8 cellular contexts compared by ENCODE assay signal in genomic region chr3:23916152-23916885, GRCh38. TPM values are rescaled to one million over a fixed set of nuclear protein-coding genes. Genes with fewer than 3 reads are reported as not detected.
DNase-seq lines count a peak whose midpoint lies in the region; ATAC-seq, FAIRE-seq and TF ChIP-seq lines count a peak whose summit lies in the region.

No MANE protein-coding gene starts in this region.

- H3K36me3 ChIP-seq in CD4-positive, CD25-positive, alpha-beta regulatory T cell (ENCODE audit: control insufficient read depth, insufficient read depth, low read length): peaks cover 28% of the 10 kb centered on the region
- peaks cover 0 to 31% of the 10 kb centered on the region in 2 donors for H3K36me3 ChIP-seq in ascending aorta
- peaks cover 7 to 17% of the 10 kb centered on the region in 2 donors for H3K36me3 ChIP-seq in kidney (ENCODE audit: control insufficient read depth in 1 of 2, insufficient read depth in 2 of 2, low read length in 2 of 2)
- peaks cover 8 to 15% of the 10 kb centered on the region in 2 donors for H3K36me3 ChIP-seq in stomach smooth muscle (ENCODE audit: control insufficient read depth in 2 of 2, insufficient read depth in 2 of 2, low read length in 2 of 2)

- peak in 1 of 3 donors; percentile 9 for DNase-seq in CD4-positive, CD25-positive, alpha-beta regulatory T cell
- DNase-seq in ascending aorta (ENCODE audit: low spot score in 2 of 2) (no peak), kidney (no peak), NCI-H128 (lab: John Stamatoyannopoulos, UW; ENCODE audit: unreplicated experiment) (no peak), NCI-H1436 treated with DMSO at 0.1 percent for 48 hours (lab: John Stamatoyannopoulos, UW) (no peak)

- peak; percentile 24 to 40 for ATAC-seq in CD4-positive, CD25-positive, alpha-beta regulatory T cell (ENCODE audit: low read depth in 2 of 2)
- ATAC-seq in GM19455 (IDR thresholded peaks at IDR 0.05; ENCODE audit: unreplicated experiment) (peak; percentile 54), HG03442 (IDR thresholded peaks at IDR 0.05; ENCODE audit: unreplicated experiment) (peak; percentile 41)

- H3K4me3 ChIP-seq in CD4-positive, CD25-positive, alpha-beta regulatory T cell (ENCODE audit: low read depth, low read length): peak overlapping the region; percentile 73
- peak overlapping the region; percentile 96 to 98 for H3K4me3 ChIP-seq in ascending aorta
- peak overlapping the region; percentile 84 to 97 for H3K4me3 ChIP-seq in kidney (ENCODE audit: low read length in 2 of 2)
- peak overlapping the region; percentile 95 to 98 for H3K4me3 ChIP-seq in stomach smooth muscle (ENCODE audit: low read length in 2 of 2)

- peaks cover 41% of the 10 kb centered on the region for H3K36me3 Mint-ChIP-seq in CD4-positive, CD25-positive, alpha-beta regulatory T cell

- H3K4me3 Mint-ChIP-seq in CD4-positive, CD25-positive, alpha-beta regulatory T cell: peak overlapping the region; percentile 99

- H3K4me1 Mint-ChIP-seq in CD4-positive, CD25-positive, alpha-beta regulatory T cell: peaks cover 38 to 70% (median 49%) of the 10 kb centered on the region in 4 donors

- intact Hi-C loops in ascending aorta (cut with DNase I) (loop anchor here (1.0 kb wide), 1 partner anchor 29 kb away; the partner anchor contains the start of gene NR1D2), kidney (cut with DNase I) (no loop called here)

- no peak for TF ChIP-seq CTCF in ascending aorta (IDR thresholded peaks at IDR 0.05)
- TF ChIP-seq CTCF in kidney (IDR thresholded peaks at IDR 0.05; ENCODE audit: borderline replicate concordance, extremely low read depth, insufficient read depth): no peak

- H3K27ac Mint-ChIP-seq in CD4-positive, CD25-positive, alpha-beta regulatory T cell: peak overlapping the region; percentile 98

- peak overlapping the region; percentile 95 to 97 for H3K9ac ChIP-seq in kidney (ENCODE audit: low read length in 2 of 2)
- peak overlapping the region; percentile 86 to 92 for H3K9ac ChIP-seq in stomach smooth muscle (ENCODE audit: low read length in 2 of 2)

- H3K27me3 Mint-ChIP-seq in CD4-positive, CD25-positive, alpha-beta regulatory T cell: peaks cover 10% of the 10 kb centered on the region

- no peaks in the 10 kb centered on the region for H3K27me3 ChIP-seq in CD4-positive, CD25-positive, alpha-beta regulatory T cell (ENCODE audit: control insufficient read depth, insufficient read depth, low read length)
- H3K27me3 ChIP-seq in ascending aorta (no peaks in the 10 kb centered on the region), stomach smooth muscle (ENCODE audit: control insufficient read depth in 1 of 2, insufficient read depth in 2 of 2, low read length in 2 of 2) (no peaks in the 10 kb centered on the region)

- H3K4me1 ChIP-seq in CD4-positive, CD25-positive, alpha-beta regulatory T cell (ENCODE audit: control insufficient read depth, insufficient read depth, low read length, poor library complexity, severe bottlenecking): peaks cover 26% of the 10 kb centered on the region
- H3K4me1 ChIP-seq in ascending aorta (peaks cover 0 to 16% of the 10 kb centered on the region in 2 donors), kidney (ENCODE audit: control insufficient read depth in 1 of 2, insufficient read depth in 1 of 2, low read depth in 1 of 2, low read length in 2 of 2) (peaks cover 17 to 21% of the 10 kb centered on the region in 2 donors), stomach smooth muscle (ENCODE audit: control insufficient read depth, insufficient read depth, low read length) (peaks cover 14% of the 10 kb centered on the region)

- H3K9me3 Mint-ChIP-seq in CD4-positive, CD25-positive, alpha-beta regulatory T cell: no peaks in the 10 kb centered on the region

- H3K9me3 ChIP-seq in CD4-positive, CD25-positive, alpha-beta regulatory T cell (ENCODE audit: control insufficient read depth in 2 of 2, low read length in 2 of 2): no peaks in the 10 kb centered on the region
- no peaks in the 10 kb centered on the region for H3K9me3 ChIP-seq in ascending aorta
- H3K9me3 ChIP-seq in kidney (ENCODE audit: control insufficient read depth in 1 of 2, low read length in 2 of 2): no peaks in the 10 kb centered on the region
- no peaks in the 10 kb centered on the region for H3K9me3 ChIP-seq in stomach smooth muscle (ENCODE audit: control insufficient read depth in 2 of 2, low read length in 2 of 2)

- no peak for FAIRE-seq in kidney (lab: Jason Lieb, UNC)

- H3K27ac ChIP-seq in CD4-positive, CD25-positive, alpha-beta regulatory T cell (ENCODE audit: insufficient read depth, low read length, poor library complexity, severe bottlenecking): peak overlapping the region; percentile 92
- peak overlapping the region; percentile 95 to 97 for H3K27ac ChIP-seq in ascending aorta
- H3K27ac ChIP-seq in kidney (ENCODE audit: low read depth in 2 of 2, low read length in 2 of 2): peak overlapping the region; percentile 84 to 95
- peak overlapping the region; percentile 71 for H3K27ac ChIP-seq in stomach smooth muscle (ENCODE audit: low read length)

RNA-seq across cellular contexts. Expression of gene NKIRAS1, which starts 0.5 kb away (rescaled TPM):
- 2.1 TPM for total RNA-seq in CD4-positive, CD25-positive, alpha-beta regulatory T cell
- polyA plus RNA-seq in CD4-positive, CD25-positive, alpha-beta regulatory T cell: 1 to 10 TPM; 3.6 to 5.8 (median 4.1) TPM
- 8.7 TPM for total RNA-seq in ascending aorta
- 7.1 TPM for total RNA-seq in kidney
- 17.2 TPM for polyA plus RNA-seq in kidney (ENCODE audit: insufficient read depth, low read depth, low replicate concordance)

RNA-seq across cellular contexts. Expression of gene RPL15, which starts 0.6 kb away (rescaled TPM):
- total RNA-seq in CD4-positive, CD25-positive, alpha-beta regulatory T cell: 1,532 TPM
- polyA plus RNA-seq in CD4-positive, CD25-positive, alpha-beta regulatory T cell: 1,000 to 10,000 TPM; 3,663 to 5,496 (median 4,603) TPM
- total RNA-seq in ascending aorta (1,680 TPM), kidney (1,508 TPM)
- 2,114 TPM for polyA plus RNA-seq in kidney (ENCODE audit: insufficient read depth, low read depth, low replicate concordance)

RNA-seq across cellular contexts. Expression of gene NR1D2, which starts 28.8 kb away (rescaled TPM):
- 113 TPM for total RNA-seq in CD4-positive, CD25-positive, alpha-beta regulatory T cell
- 10 to 100 TPM; 35.9 to 47.5 (median 43.9) TPM for polyA plus RNA-seq in CD4-positive, CD25-positive, alpha-beta regulatory T cell
- total RNA-seq in ascending aorta (6.5 TPM), kidney (49.3 TPM)
- polyA plus RNA-seq in kidney (ENCODE audit: insufficient read depth, low read depth, low replicate concordance): 7.1 TPM
